Comparison of ENCODE assay signal across 24 cellular contexts in the genomic region with DNA sequence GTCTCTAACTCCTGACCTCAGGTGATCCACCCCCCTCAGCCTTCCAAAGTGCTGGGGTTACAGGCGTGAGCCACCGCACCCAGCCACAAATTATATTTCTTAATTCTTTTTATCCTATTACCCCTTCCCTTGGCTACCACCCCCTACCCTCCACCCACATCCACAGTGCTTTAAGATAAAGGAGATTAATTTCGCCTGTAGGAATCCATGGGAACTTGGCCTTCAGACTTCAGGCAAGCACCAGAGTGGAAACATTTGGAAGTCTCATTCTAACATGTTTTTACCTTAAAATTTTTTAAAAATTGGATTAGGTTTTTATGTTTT. TPM values are rescaled to one million over a fixed set of nuclear protein-coding genes. Genes with fewer than 3 reads are reported as not detected.
DNase-seq lines count a peak whose midpoint lies in the region; ATAC-seq and TF ChIP-seq lines count a peak whose summit lies in the region.
"Had no signal": no experiment of that assay in that cellular context is flagged by ENCODE, and none has a peak within 500 bp of the region (broad histone marks: within the 10 kb centered on the region; RNA-seq: fewer than 3 reads in every experiment).

No MANE protein-coding gene starts in this region.

- peak overlapping the region; percentile 56 for H3K27ac ChIP-seq in left ventricle myocardium inferior (replicated peaks)
- peak overlapping the region; percentile 54 for H3K27ac ChIP-seq in KOPT-K1 (ENCODE audit: low read depth, low read length, poor library complexity, severe bottlenecking)
- no peak overlapping the region for H3K27ac ChIP-seq in PC-3 (ENCODE audit: low read length)
- H3K27ac ChIP-seq: brain microvascular endothelial cell, SK-N-MC, skin epidermis had no signal

- no peak overlapping the region for H2AFZ ChIP-seq in PC-3 (ENCODE audit: low read length)
- H2AFZ ChIP-seq: GM23248 had no signal

- no peak overlapping the region for H3K4me3 ChIP-seq in left ventricle myocardium inferior
- H3K4me3 ChIP-seq in PC-3 (ENCODE audit: low read length) = no peak overlapping the region
- H3K4me3 ChIP-seq: adrenal gland, GM23248, heart right ventricle, SK-N-MC, skin epidermis, uterus had no signal

- H4K20me1 ChIP-seq in PC-3 (ENCODE audit: low read length) = no peaks in the 10 kb centered on the region

- H3K27me3 Mint-ChIP-seq in activated naive CD8-positive, alpha-beta T cell treated with anti-CD3 and anti-CD28 coated beads for 36 hours = no peaks in the 10 kb centered on the region
- peaks cover 0 to 3% (median 0%) of the 10 kb centered on the region in 3 donors for H3K27me3 Mint-ChIP-seq in CD14-positive monocyte (ENCODE audit: low read depth in 3 of 3)
- H3K27me3 Mint-ChIP-seq: activated CD4-positive, alpha-beta T cell treated with anti-CD3 and anti-CD28 coated beads, Interleukin-2, amount 10 ng/mL, durations not matched to agents 7 days and 5 days had no signal

- POLR2A ChIA-PET in PC-3 (lab: Charles Lee; ENCODE audit: unreplicated experiment) = no interaction called here

- H3K4me1 ChIP-seq in left ventricle myocardium inferior (peaks cover 75% of the 10 kb centered on the region), PC-3 (ENCODE audit: insufficient read depth, low read length) (no peaks in the 10 kb centered on the region)

- BruUV-seq in PC-3 (replicated peaks; lab: Mats Ljungman, UMichigan) = no TSS peak

- H3K9me3 Mint-ChIP-seq in activated naive CD8-positive, alpha-beta T cell treated with anti-CD3 and anti-CD28 coated beads for 36 hours = no peaks in the 10 kb centered on the region
- H3K9me3 Mint-ChIP-seq in CD14-positive monocyte = peaks cover 0 to 5% (median 0%) of the 10 kb centered on the region in 7 donors
- H3K9me3 Mint-ChIP-seq: activated CD4-positive, alpha-beta T cell treated with anti-CD3 and anti-CD28 coated beads, Interleukin-2, amount 10 ng/mL, durations not matched to agents 7 days and 5 days had no signal

- no peaks in the 10 kb centered on the region for H3K9me2 ChIP-seq in PC-3 (replicated peaks; ENCODE audit: low read length)

- H3K9me3 ChIP-seq in left ventricle myocardium inferior (replicated peaks) (no peaks in the 10 kb centered on the region), KOPT-K1 (ENCODE audit: insufficient read depth, low read length, poor library complexity, severe bottlenecking) (no peaks in the 10 kb centered on the region), PC-3 (ENCODE audit: low read length) (no peaks in the 10 kb centered on the region)
- H3K9me3 ChIP-seq: adrenal gland, heart right ventricle, uterus had no signal

- H3K79me2 ChIP-seq in PC-3 (ENCODE audit: low read length) = peaks cover 44% of the 10 kb centered on the region

- no peak for DNase-seq in left ventricle myocardium inferior
- no peak for DNase-seq in left ventricle myocardium superior
- DNase-seq in activated naive CD8-positive, alpha-beta T cell treated with anti-CD3 and anti-CD28 coated beads for 36 hours = no peak
- DNase-seq in CD14-positive monocyte (ENCODE audit: low spot score) = no peak
- no peak for DNase-seq in PC-3
- DNase-seq: activated CD4-positive, alpha-beta T cell treated with anti-CD3 and anti-CD28 coated beads, Interleukin-2, amount 10 ng/mL, durations not matched to agents 7 days and 5 days; activated CD8-positive, alpha-beta memory T cell treated with anti-CD3 and anti-CD28 coated beads, Interleukin-2, amount 50 U/mL, for 4 hours; activated effector memory CD4-positive, alpha-beta T cell treated with anti-CD3 and anti-CD28 coated beads, Interleukin-2, amount 50 U/mL, for 16 hours; adrenal gland; brain microvascular endothelial cell; GF-D8; GM23248; heart right ventricle; left colon; NCI-H1436 treated with DMSO at 0.1 percent for 48 hours; NCI-H510A; occipital lobe; stimulated activated CD4-positive, alpha-beta T cell treated with anti-CD3 and anti-CD28 coated beads, Interleukin-2, amount 100 ng/mL, for 24 hours; uterus had no signal

- intact Hi-C loops in left ventricle myocardium inferior (cut with micrococcal nuclease) = no loop called here
- intact Hi-C loops in left ventricle myocardium superior (cut with micrococcal nuclease) = no loop called here
- intact Hi-C loops in CD14-positive monocyte (cut with micrococcal nuclease) = no loop called here
- intact Hi-C loops in PC-3 (cut with micrococcal nuclease) = no loop called here

- H3K4me2 ChIP-seq in PC-3 (ENCODE audit: low read length) = no peak overlapping the region

- ATAC-seq in left ventricle myocardium superior = no peak
- ATAC-seq in HG03159 (IDR thresholded peaks at IDR 0.05; ENCODE audit: unreplicated experiment) = no peak
- no peak for ATAC-seq in HG02870 (IDR thresholded peaks at IDR 0.05; ENCODE audit: unreplicated experiment)
- no peak for ATAC-seq in PC-3
- ATAC-seq: heart right ventricle, left colon had no signal

- TF ChIP-seq CTCF in left ventricle myocardium inferior (IDR thresholded peaks at IDR 0.05; ENCODE audit: borderline replicate concordance) (no peak), CD14-positive monocyte (IDR thresholded peaks at IDR 0.05) (no peak), PC-3 (conservative IDR thresholded peaks at IDR 0.05; ENCODE audit: low read depth, low read length) (no peak)

- H3F3A ChIP-seq in PC-3 (ENCODE audit: low read length, unreplicated experiment) = no peaks in the 10 kb centered on the region

- peak overlapping the region; percentile 82 for H3K27ac Mint-ChIP-seq in activated naive CD8-positive, alpha-beta T cell treated with anti-CD3 and anti-CD28 coated beads for 36 hours
- no peak overlapping the region for H3K27ac Mint-ChIP-seq in CD14-positive monocyte

- H3K36me3 Mint-ChIP-seq in activated naive CD8-positive, alpha-beta T cell treated with anti-CD3 and anti-CD28 coated beads for 36 hours = peaks cover 23% of the 10 kb centered on the region
- H3K36me3 Mint-ChIP-seq in CD14-positive monocyte = peaks cover 4 to 10% of the 10 kb centered on the region in 2 donors

- H3K36me3 ChIP-seq in left ventricle myocardium inferior (no peaks in the 10 kb centered on the region), KOPT-K1 (ENCODE audit: insufficient read depth, low read length) (peaks cover 4% of the 10 kb centered on the region; the same call in 1 of the 2 replicates), PC-3 (ENCODE audit: low read depth, low read length) (no peaks in the 10 kb centered on the region)
- H3K36me3 ChIP-seq: adrenal gland, brain microvascular endothelial cell, heart right ventricle, uterus had no signal

- no peak overlapping the region for H3K4me3 Mint-ChIP-seq in activated naive CD8-positive, alpha-beta T cell treated with anti-CD3 and anti-CD28 coated beads for 36 hours
- H3K4me3 Mint-ChIP-seq in CD14-positive monocyte = no peak overlapping the region

- CTCF ChIA-PET in PC-3 (lab: Charles Lee) = no interaction called here

- H3K27me3 ChIP-seq in left ventricle myocardium inferior (ENCODE audit: low read depth) (no peaks in the 10 kb centered on the region), PC-3 (ENCODE audit: low read length) (no peaks in the 10 kb centered on the region)
- H3K27me3 ChIP-seq: adrenal gland, brain microvascular endothelial cell, heart right ventricle, uterus had no signal

- H3K4me1 Mint-ChIP-seq in activated naive CD8-positive, alpha-beta T cell treated with anti-CD3 and anti-CD28 coated beads for 36 hours = peaks cover 54% of the 10 kb centered on the region
- peaks cover 71% of the 10 kb centered on the region for H3K4me1 Mint-ChIP-seq in CD14-positive monocyte

- no peak overlapping the region for H3K9ac ChIP-seq in PC-3 (ENCODE audit: low read length)

RNA-seq across cellular contexts. Expression of a gene that starts 10.4 kb away (rescaled TPM):
- total RNA-seq in left ventricle myocardium inferior (18.9 TPM), left ventricle myocardium superior (20.2 TPM), PC-3 (2014; rRNA removed) (13.5 and 15.0 TPM in 2 replicates)
- 10 to 100 TPM; 25.8 to 26.1 TPM for total RNA-seq in activated naive CD8-positive, alpha-beta T cell treated with anti-CD3 and anti-CD28 coated beads for 36 hours
- polyA plus RNA-seq in CD14-positive monocyte = 10 to 100 TPM; 11.0 to 13.7 TPM

RNA-seq across cellular contexts. Expression of a gene that starts 10.6 kb away (rescaled TPM):
- 18.3 TPM for total RNA-seq in left ventricle myocardium inferior
- 17.4 TPM for total RNA-seq in left ventricle myocardium superior
- total RNA-seq in activated naive CD8-positive, alpha-beta T cell treated with anti-CD3 and anti-CD28 coated beads for 36 hours = 10 to 100 TPM; 33.1 to 35.9 TPM
- 1 to 10 TPM; 7.9 to 9.7 TPM for polyA plus RNA-seq in CD14-positive monocyte
- 30.7 and 47.0 TPM in 2 replicates for total RNA-seq in PC-3 (2014; rRNA removed)
